19 cellular contexts compared by ENCODE assay signal in genomic region chr2:239054921-239055320, GRCh38.
"Had no signal": no experiment of that assay in that cellular context is flagged by ENCODE, and none has a peak within 500 bp of the region (broad histone marks: within the 10 kb centered on the region; RNA-seq: fewer than 3 reads in every experiment).

No MANE protein-coding gene starts in this region.

- H3K9ac ChIP-seq: SK-N-SH had no signal

- H3K4me2 ChIP-seq: SK-N-SH had no signal

- DNase-seq: KBM-7, MV-4-11, NCI-H1092, NCI-H1105 treated with DMSO at 0.1 percent for 48 hours, NCI-H1417 treated with DMSO at 0.1 percent for 48 hours, NCI-H146, NCI-H1694 treated with DMSO at 0.1 percent for 48 hours, NCI-H1930, NCI-H2081, NCI-H2171, NCI-H226, NCI-H446, NCI-H510A, NCI-H524 treated with DMSO at 0.1 percent for 48 hours, NCI-H69, NCI-H774, Right ventricle myocardium superior, RPMI8226, SK-N-SH had no signal
